ENCODE assay signal across 12 cellular contexts in the genomic region with DNA sequence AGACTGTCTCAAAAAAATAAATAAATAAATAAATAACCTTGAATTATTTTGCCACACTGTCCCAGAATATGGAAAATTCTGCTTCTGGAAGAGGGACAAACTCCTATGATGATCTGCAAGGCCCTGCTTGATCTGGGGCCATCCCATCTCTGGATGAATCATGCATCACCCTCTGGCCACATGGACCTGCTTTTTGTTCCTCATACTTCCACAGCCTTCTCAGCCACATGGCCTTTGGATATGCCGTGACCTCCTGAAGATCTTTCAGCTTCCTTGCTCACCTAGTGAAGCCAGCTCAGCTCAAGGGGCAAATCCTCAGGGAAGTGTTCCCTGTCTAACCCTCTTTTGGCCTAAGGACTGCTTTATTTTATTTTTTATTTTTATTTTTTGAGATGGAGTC. TPM values are rescaled to one million over a fixed set of nuclear protein-coding genes. Genes with fewer than 3 reads are reported as not detected.
DNase-seq lines count a peak whose midpoint lies in the region; ATAC-seq and TF ChIP-seq lines count a peak whose summit lies in the region.
"Had no signal": no experiment of that assay in that cellular context is flagged by ENCODE, and none has a peak within 500 bp of the region (broad histone marks: within the 10 kb centered on the region; RNA-seq: fewer than 3 reads in every experiment).

No MANE protein-coding gene starts in this region.

- H3K27ac ChIP-seq in BLaER1: peak overlapping the region; percentile 56
- H3K27ac ChIP-seq in HEK293 (ENCODE audit: extremely low read depth, low read depth, low read length): no peak overlapping the region
- H3K27ac ChIP-seq: tibial nerve had no signal

- peak overlapping the region; percentile 93 for H3K4me2 ChIP-seq in BLaER1

- TF ChIP-seq CTCF in HEK293 (tag by site-specific recombination; IDR thresholded peaks at IDR 0.05): no peak

- ATAC-seq in GM19397 (IDR thresholded peaks at IDR 0.05; ENCODE audit: unreplicated experiment): no peak

- H3K36me3 Mint-ChIP-seq in activated naive CD8-positive, alpha-beta T cell treated with anti-CD3 and anti-CD28 coated beads for 36 hours: peaks cover 2% of the 10 kb centered on the region

- no peaks in the 10 kb centered on the region for H3K9me3 Mint-ChIP-seq in activated naive CD8-positive, alpha-beta T cell treated with anti-CD3 and anti-CD28 coated beads for 36 hours

- H3K9me3 ChIP-seq in BLaER1 (no peaks in the 10 kb centered on the region), HEK293 (ENCODE audit: control insufficient read depth, insufficient read depth, low read depth, low read length) (no peaks in the 10 kb centered on the region)
- H3K9me3 ChIP-seq: tibial nerve had no signal

- H3K4me3 ChIP-seq in BLaER1 (no peak overlapping the region), HEK293 (ENCODE audit: low read depth, low read length) (no peak overlapping the region)
- H3K4me3 ChIP-seq: tibial nerve had no signal

- POLR2A ChIA-PET in HEK293 (lab: Yijun Ruan, JAX): no interaction called here

- H3K27me3 ChIP-seq in BLaER1: no peaks in the 10 kb centered on the region
- H3K27me3 ChIP-seq: tibial nerve had no signal

- H4K20me1 ChIP-seq in BLaER1: no peaks in the 10 kb centered on the region

- no peaks in the 10 kb centered on the region for H3K27me3 Mint-ChIP-seq in activated naive CD8-positive, alpha-beta T cell treated with anti-CD3 and anti-CD28 coated beads for 36 hours
- H3K27me3 Mint-ChIP-seq: progenitor cell of endocrine pancreas had no signal

- H3K36me3 ChIP-seq in BLaER1 (no peaks in the 10 kb centered on the region), HEK293 (ENCODE audit: control insufficient read depth in 2 of 2, insufficient read depth in 1 of 2, low read length in 2 of 2) (no peaks in the 10 kb centered on the region)
- H3K36me3 ChIP-seq: tibial nerve had no signal

- no peak overlapping the region; the same call in 1 of the 2 replicates for H3K9ac ChIP-seq in BLaER1

- no peak overlapping the region for H3K4me3 Mint-ChIP-seq in activated naive CD8-positive, alpha-beta T cell treated with anti-CD3 and anti-CD28 coated beads for 36 hours

- H3K4me1 ChIP-seq in BLaER1: peaks cover 93% of the 10 kb centered on the region
- peaks cover 16% of the 10 kb centered on the region for H3K4me1 ChIP-seq in HEK293 (ENCODE audit: control insufficient read depth, insufficient read depth, low read length)

- no peak for DNase-seq in activated naive CD8-positive, alpha-beta T cell treated with anti-CD3 and anti-CD28 coated beads for 36 hours
- peak; percentile 26 for DNase-seq in kidney glomerular epithelial cell (lab: John Stamatoyannopoulos, UW)
- no peak for DNase-seq in DMS153 treated with DMSO at 0.1 percent for 48 hours (lab: John Stamatoyannopoulos, UW; ENCODE audit: unreplicated experiment)
- DNase-seq in stimulated activated CD4-positive, alpha-beta T cell treated with anti-CD3 and anti-CD28 coated beads, Interleukin-4, amount 100 ng/mL, for 4 hours: no peak
- DNase-seq in NCI-H2196 (lab: John Stamatoyannopoulos, UW; ENCODE audit: unreplicated experiment): no peak
- DNase-seq: anterior cingulate cortex, NCI-H1436 had no signal

- CTCF ChIA-PET in HEK293 (lab: Yijun Ruan, JAX): interaction anchor here (0.8 to 1.5 kb wide), 2 partner anchors 8 to 194 kb away, joined by 3 to 7 read pairs; no protein-coding TSS in a partner anchor

- H3K27ac Mint-ChIP-seq in activated naive CD8-positive, alpha-beta T cell treated with anti-CD3 and anti-CD28 coated beads for 36 hours: peak overlapping the region; percentile 58
- H3K27ac Mint-ChIP-seq: progenitor cell of endocrine pancreas had no signal

- H3K4me1 Mint-ChIP-seq in activated naive CD8-positive, alpha-beta T cell treated with anti-CD3 and anti-CD28 coated beads for 36 hours: peaks cover 65% of the 10 kb centered on the region

TF ChIP-seq in HEK293, 187 proteins besides CTCF, POLR2A, EP300 and RAD21:
- TF ChIP-seq ZNF132 (tag by site-specific recombination; IDR thresholded peaks at IDR 0.05; ENCODE audit: borderline replicate concordance) (no peak), ZNF623 (tag by site-specific recombination; IDR thresholded peaks at IDR 0.05) (peak; percentile 66), ZFP41 (tag by site-specific recombination; IDR thresholded peaks at IDR 0.05; ENCODE audit: borderline replicate concordance) (no peak)

RNA-seq across cellular contexts. Expression of a gene that starts 10.3 kb away (rescaled TPM):
- total RNA-seq in activated naive CD8-positive, alpha-beta T cell treated with anti-CD3 and anti-CD28 coated beads for 36 hours: 100 to 1,000 TPM; 128 to 132 TPM

RNA-seq across cellular contexts. Expression of a gene that starts 10.4 kb away (rescaled TPM):
- 10 to 100 TPM; 53.3 to 55.0 TPM for total RNA-seq in activated naive CD8-positive, alpha-beta T cell treated with anti-CD3 and anti-CD28 coated beads for 36 hours

RNA-seq across cellular contexts. Expression of a gene that starts 42.5 kb away (rescaled TPM):
- 10 to 100 TPM; 81.2 to 83.8 TPM for total RNA-seq in activated naive CD8-positive, alpha-beta T cell treated with anti-CD3 and anti-CD28 coated beads for 36 hours

RNA-seq across cellular contexts. Expression of a gene that starts 44.0 kb away (rescaled TPM):
- total RNA-seq in activated naive CD8-positive, alpha-beta T cell treated with anti-CD3 and anti-CD28 coated beads for 36 hours: 100 to 1,000 TPM; 114 TPM

RNA-seq across cellular contexts. Expression of a gene that starts 57.9 kb away (rescaled TPM):
- 1 to 10 TPM; 2.6 to 2.9 TPM for total RNA-seq in activated naive CD8-positive, alpha-beta T cell treated with anti-CD3 and anti-CD28 coated beads for 36 hours
